10 cellular contexts compared by ENCODE assay signal in genomic region chr17:75344664-75345063, GRCh38. TPM values are rescaled to one million over a fixed set of nuclear protein-coding genes. Genes with fewer than 3 reads are reported as not detected.
DNase-seq lines count a peak whose midpoint lies in the region; ATAC-seq and TF ChIP-seq lines count a peak whose summit lies in the region.
"Had no signal": no experiment of that assay in that cellular context is flagged by ENCODE, and none has a peak within 500 bp of the region (broad histone marks: within the 10 kb centered on the region; RNA-seq: fewer than 3 reads in every experiment).

No MANE protein-coding gene starts in this region.

- H3K4me1 Mint-ChIP-seq in CD4-positive, CD25-positive, alpha-beta regulatory T cell, result peaks cover 45 to 96% (median 68%) of the 10 kb centered on the region in 4 donors
- peaks cover 59% of the 10 kb centered on the region for H3K4me1 Mint-ChIP-seq in memory B cell

- peaks cover 85% of the 10 kb centered on the region for H3K4me1 ChIP-seq in CD4-positive, CD25-positive, alpha-beta regulatory T cell (ENCODE audit: control insufficient read depth, insufficient read depth, low read length, poor library complexity, severe bottlenecking)
- no peaks in the 10 kb centered on the region for H3K4me1 ChIP-seq in breast epithelium

- TF ChIP-seq POLR2A in breast epithelium (IDR thresholded peaks at IDR 0.05), result no peak

- H3K27me3 ChIP-seq in CD4-positive, CD25-positive, alpha-beta regulatory T cell (ENCODE audit: control insufficient read depth, insufficient read depth, low read length), result no peaks in the 10 kb centered on the region
- no peaks in the 10 kb centered on the region for H3K27me3 ChIP-seq in breast epithelium
- no peaks in the 10 kb centered on the region for H3K27me3 ChIP-seq in dorsolateral prefrontal cortex

- H3K4me3 Mint-ChIP-seq in CD4-positive, CD25-positive, alpha-beta regulatory T cell, result peak overlapping the region; percentile 82 to 95 (median 88)
- H3K4me3 Mint-ChIP-seq in memory B cell, result peak overlapping the region; percentile 92

- peak overlapping the region; percentile 92 to 98 (median 94) for H3K27ac Mint-ChIP-seq in CD4-positive, CD25-positive, alpha-beta regulatory T cell
- H3K27ac Mint-ChIP-seq in memory B cell, result peak overlapping the region; percentile 93

- no peaks in the 10 kb centered on the region for H3K27me3 Mint-ChIP-seq in CD4-positive, CD25-positive, alpha-beta regulatory T cell
- H3K27me3 Mint-ChIP-seq in memory B cell, result no peaks in the 10 kb centered on the region

- no peaks in the 10 kb centered on the region for H3K36me3 ChIP-seq in CD4-positive, CD25-positive, alpha-beta regulatory T cell (ENCODE audit: control insufficient read depth, insufficient read depth, low read length)
- H3K36me3 ChIP-seq in breast epithelium, result no peaks in the 10 kb centered on the region

- H3K9me3 Mint-ChIP-seq in CD4-positive, CD25-positive, alpha-beta regulatory T cell, result no peaks in the 10 kb centered on the region
- no peaks in the 10 kb centered on the region for H3K9me3 Mint-ChIP-seq in memory B cell

- TF ChIP-seq CTCF in breast epithelium (IDR thresholded peaks at IDR 0.05), result no peak
- no peak for TF ChIP-seq CTCF in dorsolateral prefrontal cortex (IDR thresholded peaks at IDR 0.05 in 54 of 56, conservative IDR thresholded peaks at IDR 0.05 in 2 of 56; ENCODE audit: low read depth in 1 of 56, partially characterized antibody in 56 of 56)

- H3K4me3 ChIP-seq in CD4-positive, CD25-positive, alpha-beta regulatory T cell (ENCODE audit: low read depth, low read length), result no peak overlapping the region
- no peak overlapping the region for H3K4me3 ChIP-seq in breast epithelium
- no peak overlapping the region for H3K4me3 ChIP-seq in dorsolateral prefrontal cortex
- H3K4me3 ChIP-seq: coronary artery had no signal

- H3K36me3 Mint-ChIP-seq in CD4-positive, CD25-positive, alpha-beta regulatory T cell, result peaks cover 6% of the 10 kb centered on the region
- H3K36me3 Mint-ChIP-seq in memory B cell, result peaks cover 6% of the 10 kb centered on the region

- peak in 2 of 3 donors; percentile 12 to 24 for DNase-seq in CD4-positive, CD25-positive, alpha-beta regulatory T cell
- DNase-seq in NAMALWA (ENCODE audit: low spot score), result peak; percentile 53
- DNase-seq in activated CD8-positive, alpha-beta memory T cell treated with anti-CD3 and anti-CD28 coated beads, Interleukin-2, amount 50 U/mL, for 4 hours, result peak; percentile 71
- DNase-seq in memory B cell (ENCODE audit: low spot score in 2 of 2), result no peak
- no peak for DNase-seq in KG1 (lab: John Stamatoyannopoulos, UW)
- DNase-seq in occipital lobe (lab: John Stamatoyannopoulos, UW), result no peak
- no peak for DNase-seq in breast epithelium (ENCODE audit: low spot score in 2 of 2)
- no peak for DNase-seq in dorsolateral prefrontal cortex
- DNase-seq: Caco-2 had no signal

- peak in 1 of 2 donors; percentile 33 for ATAC-seq in CD4-positive, CD25-positive, alpha-beta regulatory T cell (ENCODE audit: low read depth in 2 of 2)
- ATAC-seq in memory B cell (ENCODE audit: low read depth), result no peak

- H3K27ac ChIP-seq in CD4-positive, CD25-positive, alpha-beta regulatory T cell (ENCODE audit: insufficient read depth, low read length, poor library complexity, severe bottlenecking), result peak overlapping the region; percentile 41
- H3K27ac ChIP-seq in breast epithelium (no peak overlapping the region), dorsolateral prefrontal cortex (no peak overlapping the region)
- H3K27ac ChIP-seq: coronary artery had no signal

- no peaks in the 10 kb centered on the region for H3K9me3 ChIP-seq in CD4-positive, CD25-positive, alpha-beta regulatory T cell (ENCODE audit: control insufficient read depth in 2 of 2, low read length in 2 of 2)
- H3K9me3 ChIP-seq in breast epithelium, result no peaks in the 10 kb centered on the region
- H3K9me3 ChIP-seq: Caco-2 had no signal

- intact Hi-C loops in breast epithelium (cut with DNase I; ENCODE audit: low total_unique reads), result no loop called here
- intact Hi-C loops in dorsolateral prefrontal cortex (cut with DNase I), result no loop called here

RNA-seq across cellular contexts. Expression of gene SLC25A19, which starts 55.4 kb away (rescaled TPM):
- total RNA-seq in CD4-positive, CD25-positive, alpha-beta regulatory T cell, result 24.9 TPM
- polyA plus RNA-seq in CD4-positive, CD25-positive, alpha-beta regulatory T cell, result 10 to 100 TPM; 15.1 to 21.9 (median 19.0) TPM
- total RNA-seq in occipital lobe (4.4 TPM), breast epithelium (10 to 100 TPM; 11.4 to 13.8 (median 12.3) TPM), dorsolateral prefrontal cortex (10 to 100 TPM in 116 of 120 experiments, 1 to 10 TPM in 4; 8.5 to 25.5 (median 15.6) TPM)

Comparison
In these comparisons a context has a peak if more than half of its experiments do, and no peak if none do; other contexts are left out.
1. DNase-seq: peak in CD4-positive, CD25-positive, alpha-beta regulatory T cell (2 of 3), NAMALWA (single experiment) and activated CD8-positive, alpha-beta memory T cell treated with anti-CD3 and anti-CD28 coated beads, Interleukin-2, amount 50 U/mL, for 4 hours (single experiment); none in memory B cell (0 of 2), KG1 (single experiment), occipital lobe (single experiment), breast epithelium (0 of 2) and dorsolateral prefrontal cortex (0 of 10).